In genomic region chr10:62336404-62336803, GRCh38 we compare ENCODE assay signal across 26 cellular contexts. TPM values are rescaled to one million over a fixed set of nuclear protein-coding genes. Genes with fewer than 3 reads are reported as not detected.
DNase-seq lines count a peak whose midpoint lies in the region; FAIRE-seq and TF ChIP-seq lines count a peak whose summit lies in the region.
"Had no signal": no experiment of that assay in that cellular context is flagged by ENCODE, and none has a peak within 500 bp of the region (broad histone marks: within the 10 kb centered on the region; RNA-seq: fewer than 3 reads in every experiment).

No MANE protein-coding gene starts in this region.

- BruUV-seq in MCF 10A (replicated peaks; lab: Mats Ljungman, UMichigan): no TSS peak

- no peak for TF ChIP-seq CTCF in MCF 10A (IDR thresholded peaks at IDR 0.05; ENCODE audit: unreplicated experiment)
- TF ChIP-seq CTCF in breast epithelium (IDR thresholded peaks at IDR 0.05): no peak
- TF ChIP-seq CTCF in epithelial cell of esophagus (IDR thresholded peaks at IDR 0.05; ENCODE audit: insufficient read depth, low read depth, low read length, missing control alignments): no peak
- TF ChIP-seq CTCF in keratinocyte (optimal IDR thresholded peaks at IDR 0.05 in 1 of 3, IDR thresholded peaks at IDR 0.05 in 1 of 3, conservative IDR thresholded peaks at IDR 0.05 in 1 of 3; ENCODE audit: extremely low read depth in 1 of 3, insufficient read depth in 2 of 3, low read length in 3 of 3): no peak

- no peak for TF ChIP-seq POLR2A in breast epithelium (IDR thresholded peaks at IDR 0.05)

- no peaks in the 10 kb centered on the region for H3K27me3 Mint-ChIP-seq in MCF 10A (ENCODE audit: insufficient read depth, unreplicated experiment)

- H3K27me3 ChIP-seq in breast epithelium (no peaks in the 10 kb centered on the region), keratinocyte (ENCODE audit: control insufficient read depth, extremely low read depth, insufficient read depth, low read length) (no peaks in the 10 kb centered on the region)
- H3K27me3 ChIP-seq: BE2C, SJCRH30 had no signal

- H3K9me3 ChIP-seq in breast epithelium (peaks cover 0 to 22% of the 10 kb centered on the region in 2 donors), keratinocyte (ENCODE audit: control insufficient read depth, low read depth, low read length) (peaks cover 2% of the 10 kb centered on the region)
- H3K9me3 ChIP-seq: BE2C had no signal

- peak; percentile 24 for DNase-seq in MCF 10A (ENCODE audit: unreplicated experiment)
- DNase-seq in breast epithelium (ENCODE audit: low spot score in 2 of 2): no peak
- DNase-seq in epithelial cell of esophagus (ENCODE audit: low read depth): peak; percentile 74
- DNase-seq in keratinocyte (ENCODE audit: low read depth, low spot score): no peak
- no peak for DNase-seq in HTR-8/SVneo (ENCODE audit: insufficient read length, low spot score)
- DNase-seq in stimulated activated CD4-positive, alpha-beta T cell treated with anti-CD3 and anti-CD28 coated beads, Interleukin-4, amount 100 ng/mL, for 24 hours: no peak
- DNase-seq in NOMO-1 (lab: John Stamatoyannopoulos, UW; ENCODE audit: unreplicated experiment in 2 of 2): no peak
- DNase-seq: 8988T; ACHN; BE2C; CD8-positive, alpha-beta memory T cell; DMS79 treated with DMSO at 0.1 percent for 48 hours; GF-D8; HCEC 1CT; NCI-H1092 treated with DMSO at 0.1 percent for 48 hours; NCI-H146; NCI-H1930; NCI-H2107; NCI-H524; NCI-H748 treated with DMSO at 0.1 percent for 48 hours; PC-9 had no signal

- peak overlapping the region; percentile 75 for H3K27ac Mint-ChIP-seq in MCF 10A (ENCODE audit: low read depth, unreplicated experiment)
- H3K27ac Mint-ChIP-seq: CD14-positive monocyte, GM23338 had no signal

- peak overlapping the region; percentile 60 for H2AFZ ChIP-seq in keratinocyte (ENCODE audit: control insufficient read depth, low read length)
- H2AFZ ChIP-seq: GM23338, PC-9 had no signal

- dilution Hi-C loops in keratinocyte (cut with MboI; ENCODE audit: extremely low pct_ligation_motif_present, low sequenced_read_pairs): no loop called here

- H3K9me1 ChIP-seq in keratinocyte (ENCODE audit: control insufficient read depth, extremely low read depth, insufficient read depth, low read length): no peaks in the 10 kb centered on the region

- H3K4me1 Mint-ChIP-seq in MCF 10A (ENCODE audit: insufficient read depth, unreplicated experiment): peaks cover 20% of the 10 kb centered on the region
- H3K4me1 Mint-ChIP-seq: CD14-positive monocyte, GM23338 had no signal

- H3K4me1 ChIP-seq in breast epithelium (no peaks in the 10 kb centered on the region), keratinocyte (ENCODE audit: control insufficient read depth, extremely low read depth, insufficient read depth, low read length) (peaks cover 14% of the 10 kb centered on the region)
- H3K4me1 ChIP-seq: BE2C, SJCRH30 had no signal

- FAIRE-seq in keratinocyte (lab: Jason Lieb, UNC): peak; percentile 86
- FAIRE-seq in HTR-8/SVneo (lab: Jason Lieb, UNC): no peak
- FAIRE-seq: GM12891 had no signal

- no peak overlapping the region for H3K9ac ChIP-seq in keratinocyte (ENCODE audit: control insufficient read depth, extremely low read depth, insufficient read depth, low read length)

- no peaks in the 10 kb centered on the region for H3K36me3 ChIP-seq in breast epithelium
- H3K36me3 ChIP-seq in keratinocyte (ENCODE audit: control insufficient read depth in 2 of 2, extremely low read depth in 1 of 2, insufficient read depth in 2 of 2, low read length in 2 of 2): no peaks in the 10 kb centered on the region
- H3K36me3 ChIP-seq: BE2C, SJCRH30 had no signal

- H3K9me3 Mint-ChIP-seq in MCF 10A (ENCODE audit: unreplicated experiment): peaks cover 12% of the 10 kb centered on the region

- intact Hi-C loops in MCF 10A (cut with micrococcal nuclease) (no loop called here), breast epithelium (cut with DNase I; ENCODE audit: low total_unique reads) (no loop called here)

- H3K27ac ChIP-seq in breast epithelium: no peak overlapping the region
- no peak overlapping the region for H3K27ac ChIP-seq in keratinocyte (ENCODE audit: control insufficient read depth, insufficient read depth, low read length)
- H3K27ac ChIP-seq: PC-9, SJCRH30 had no signal

- POLR2A ChIA-PET in MCF 10A (lab: Yijun Ruan, JAX): interaction anchor here (0.7 to 1.5 kb wide), 3 partner anchors 14 to 48 kb away, joined by 3 to 4 read pairs (median 3); no protein-coding TSS in a partner anchor

- no peaks in the 10 kb centered on the region for H4K20me1 ChIP-seq in keratinocyte (ENCODE audit: control insufficient read depth, extremely low read depth, insufficient read depth, low read length)

- H3K79me2 ChIP-seq in keratinocyte (ENCODE audit: control insufficient read depth, insufficient read depth, low read length): no peaks in the 10 kb centered on the region

- no peak overlapping the region for H3K4me3 Mint-ChIP-seq in MCF 10A (ENCODE audit: unreplicated experiment)
- H3K4me3 Mint-ChIP-seq: CD14-positive monocyte; CD8-positive, alpha-beta memory T cell; GM23338 had no signal

- no peaks in the 10 kb centered on the region for H3K36me3 Mint-ChIP-seq in MCF 10A (ENCODE audit: insufficient read depth, unreplicated experiment)
- H3K36me3 Mint-ChIP-seq: CD14-positive monocyte had no signal

- H3K4me2 ChIP-seq in keratinocyte (ENCODE audit: control insufficient read depth, extremely low read depth, insufficient read depth, low read depth, low read length): no peak overlapping the region
- H3K4me2 ChIP-seq: GM23338, PC-9 had no signal

- H3K4me3 ChIP-seq in breast epithelium (no peak overlapping the region), epithelial cell of esophagus (ENCODE audit: low read length) (no peak overlapping the region), keratinocyte (ENCODE audit: control insufficient read depth in 2 of 3, extremely low read depth in 1 of 3, insufficient read depth in 2 of 3, low read depth in 1 of 3, low read length in 3 of 3) (no peak overlapping the region)
- H3K4me3 ChIP-seq: GM23338, PC-9, SJCRH30 had no signal

- CTCF ChIA-PET in MCF 10A (lab: Yijun Ruan, JAX): interaction anchor here (0.5 kb wide), 1 partner anchor 41 kb away, joined by 3 read pairs; no protein-coding TSS in a partner anchor

RNA-seq across cellular contexts. Expression of gene ZNF365, which starts 37.8 kb away (rescaled TPM):
- total RNA-seq in MCF 10A (2022) (1.3 and 2.9 TPM in 2 replicates), breast epithelium (1 to 10 TPM in 1 of 3 donors, under 1 TPM in 2; 0.16 to 1.8 (median 0.66) TPM)
- 11.9 to 20.9 TPM (median 15.9 TPM) in 3 replicates for polyA plus RNA-seq in keratinocyte
- polyA plus RNA-seq in keratinocyte (2011; ENCODE audit: low read depth): 45.3 TPM
- polyA plus RNA-seq in keratinocyte (2011; cell fraction: cytosol; rRNA removed): 10.0 and 17.5 TPM in 2 replicates
- 13.4 and 17.5 TPM in 2 replicates for polyA plus RNA-seq in keratinocyte (2011; cell fraction: nucleus; rRNA removed)
- 15.4 and 22.7 TPM in 2 replicates for polyA plus RNA-seq in keratinocyte (2012; ENCODE audit: low replicate concordance)
- polyA minus RNA-seq in keratinocyte: 14.5 to 25.7 TPM (median 16.1 TPM) in 3 replicates
- 16.3 TPM for polyA minus RNA-seq in keratinocyte (2011; cell fraction: cytosol; rRNA and poly(A)+ RNA removed)
- polyA minus RNA-seq in keratinocyte (2011; cell fraction: nucleus; rRNA and poly(A)+ RNA removed): 12.3 and 20.6 TPM in 2 replicates
- total RNA-seq: Right ventricle myocardium inferior had no signal
- polyA plus RNA-seq: CD14-positive monocyte had no signal

Comparison
In these comparisons a context has a peak if more than half of its experiments do, and no peak if none do; other contexts are left out.
1. DNase-seq: peak in MCF 10A (single experiment) and epithelial cell of esophagus (single experiment); none in breast epithelium (0 of 2), keratinocyte (single experiment), HTR-8/SVneo (single experiment), stimulated activated CD4-positive, alpha-beta T cell treated with anti-CD3 and anti-CD28 coated beads, Interleukin-4, amount 100 ng/mL, for 24 hours (single experiment) and NOMO-1 (0 of 2).